ENCODE assay signal across 2 cellular contexts in the genomic region with DNA sequence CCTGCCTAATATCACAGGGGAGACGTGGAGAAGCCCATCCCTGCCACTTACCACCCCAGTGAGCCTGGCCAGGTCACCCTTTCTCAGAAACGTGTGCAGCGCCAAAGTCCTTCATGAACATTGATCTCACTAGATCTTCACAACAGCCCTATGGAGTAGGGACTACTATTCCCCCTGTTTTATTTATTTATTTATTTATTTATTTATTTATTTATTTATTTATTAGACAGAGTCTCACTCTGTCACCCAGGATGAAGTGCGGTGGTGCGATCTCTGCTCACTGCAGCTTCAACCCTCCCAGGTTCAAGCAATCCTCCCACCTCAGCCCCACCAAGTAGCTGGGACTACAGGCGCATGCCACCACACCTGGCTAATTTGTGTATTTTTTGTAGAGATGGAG.
TF ChIP-seq lines count a peak whose summit lies in the region.

No MANE protein-coding gene starts in this region.

TF ChIP-seq in A549, 52 proteins besides CTCF, POLR2A, EP300 and RAD21:
- TF ChIP-seq KDM1A (IDR thresholded peaks at IDR 0.05; ENCODE audit: low read depth) (no peak), RARB (CRISPR knock-in tag; IDR thresholded peaks at IDR 0.05) (no peak), SMC3 (IDR thresholded peaks at IDR 0.05) (no peak), ZC3H11A (IDR thresholded peaks at IDR 0.05) (peak; percentile 50; the same call in 1 of the 2 replicates), MAFK (IDR thresholded peaks at IDR 0.05; ENCODE audit: partially characterized antibody) (no peak), CHD2 (IDR thresholded peaks at IDR 0.05; ENCODE audit: low read length, partially characterized antibody) (no peak)
- TF ChIP-seq, protein P1, sequence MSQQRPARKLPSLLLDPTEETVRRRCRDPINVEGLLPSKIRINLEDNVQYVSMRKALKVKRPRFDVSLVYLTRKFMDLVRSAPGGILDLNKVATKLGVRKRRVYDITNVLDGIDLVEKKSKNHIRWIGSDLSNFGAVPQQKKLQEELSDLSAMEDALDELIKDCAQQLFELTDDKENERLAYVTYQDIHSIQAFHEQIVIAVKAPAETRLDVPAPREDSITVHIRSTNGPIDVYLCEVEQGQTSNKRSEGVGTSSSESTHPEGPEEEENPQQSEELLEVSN (IDR thresholded peaks at IDR 0.05; ENCODE audit: borderline replicate concordance, low read depth): no peak
- TF ChIP-seq, protein P2, sequence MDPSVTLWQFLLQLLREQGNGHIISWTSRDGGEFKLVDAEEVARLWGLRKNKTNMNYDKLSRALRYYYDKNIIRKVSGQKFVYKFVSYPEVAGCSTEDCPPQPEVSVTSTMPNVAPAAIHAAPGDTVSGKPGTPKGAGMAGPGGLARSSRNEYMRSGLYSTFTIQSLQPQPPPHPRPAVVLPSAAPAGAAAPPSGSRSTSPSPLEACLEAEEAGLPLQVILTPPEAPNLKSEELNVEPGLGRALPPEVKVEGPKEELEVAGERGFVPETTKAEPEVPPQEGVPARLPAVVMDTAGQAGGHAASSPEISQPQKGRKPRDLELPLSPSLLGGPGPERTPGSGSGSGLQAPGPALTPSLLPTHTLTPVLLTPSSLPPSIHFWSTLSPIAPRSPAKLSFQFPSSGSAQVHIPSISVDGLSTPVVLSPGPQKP (IDR thresholded peaks at IDR 0.05; ENCODE audit: low read depth, low read length): no peak

TF ChIP-seq in H1, 55 proteins besides CTCF, POLR2A, EP300 and RAD21:
- TF ChIP-seq SIN3A (conservative IDR thresholded peaks at IDR 0.05 in 1 of 2, IDR thresholded peaks at IDR 0.05 in 1 of 2; ENCODE audit: low read depth in 1 of 2, low read length in 2 of 2): no peak
- TF ChIP-seq CBX5 (IDR thresholded peaks at IDR 0.05; ENCODE audit: low read depth, low read length): no peak
- TF ChIP-seq, protein P3, sequence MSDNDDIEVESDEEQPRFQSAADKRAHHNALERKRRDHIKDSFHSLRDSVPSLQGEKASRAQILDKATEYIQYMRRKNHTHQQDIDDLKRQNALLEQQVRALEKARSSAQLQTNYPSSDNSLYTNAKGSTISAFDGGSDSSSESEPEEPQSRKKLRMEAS (IDR thresholded peaks at IDR 0.05): no peak
- TF ChIP-seq NRF1 (IDR thresholded peaks at IDR 0.05; ENCODE audit: low read depth, low read length): no peak
- TF ChIP-seq, protein P4, sequence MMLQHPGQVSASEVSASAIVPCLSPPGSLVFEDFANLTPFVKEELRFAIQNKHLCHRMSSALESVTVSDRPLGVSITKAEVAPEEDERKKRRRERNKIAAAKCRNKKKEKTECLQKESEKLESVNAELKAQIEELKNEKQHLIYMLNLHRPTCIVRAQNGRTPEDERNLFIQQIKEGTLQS (IDR thresholded peaks at IDR 0.05; ENCODE audit: insufficient read depth, low read depth, low read length): no peak
- TF ChIP-seq TAF1 (IDR thresholded peaks at IDR 0.05; ENCODE audit: low read depth, low read length): no peak
- no peak for TF ChIP-seq POLR2AphosphoS5 (IDR thresholded peaks at IDR 0.05; ENCODE audit: low read depth, low read length)
